In genomic region chr12:113186033-113186365, GRCh38 we compare ENCODE assay signal across 6 cellular contexts. TPM values are rescaled to one million over a fixed set of nuclear protein-coding genes. Genes with fewer than 3 reads are reported as not detected.
DNase-seq lines count a peak whose midpoint lies in the region; TF ChIP-seq lines count a peak whose summit lies in the region.

No MANE protein-coding gene starts in this region.

- H3K9ac ChIP-seq in neural progenitor cell = peak overlapping the region; percentile 80

- no peaks in the 10 kb centered on the region for H3K36me3 ChIP-seq in neural progenitor cell

- no peaks in the 10 kb centered on the region for H3K27me3 ChIP-seq in neural progenitor cell

- peak; percentile 37 to 70 for DNase-seq in NCI-H526 (lab: John Stamatoyannopoulos, UW)
- DNase-seq in NCI-H526 treated with DMSO at 0.1 percent for 48 hours (lab: John Stamatoyannopoulos, UW) = no peak
- DNase-seq in neural progenitor cell (ENCODE audit: low spot score) = peak; percentile 45
- no peak for DNase-seq in EL
- no peak for DNase-seq in A172 (ENCODE audit: low spot score)

- peak overlapping the region; percentile 88 for H2AFZ ChIP-seq in neural progenitor cell (replicated peaks)

- TF ChIP-seq CTCF in brain (conservative IDR thresholded peaks at IDR 0.05) = no peak
- no peak for TF ChIP-seq CTCF in neural progenitor cell (IDR thresholded peaks at IDR 0.05)

- peaks cover 49% of the 10 kb centered on the region for H3K79me2 ChIP-seq in neural progenitor cell (ENCODE audit: low read depth)

- H3K27ac ChIP-seq in neural progenitor cell = no peak overlapping the region

- no peaks in the 10 kb centered on the region for H3K9me3 Mint-ChIP-seq in brain
- no peaks in the 10 kb centered on the region for H3K9me3 Mint-ChIP-seq in neural progenitor cell

- peaks cover 10% of the 10 kb centered on the region for H3K27me3 Mint-ChIP-seq in brain
- peaks cover 3% of the 10 kb centered on the region for H3K27me3 Mint-ChIP-seq in neural progenitor cell (ENCODE audit: insufficient read depth, low read depth)

- H3K4me1 Mint-ChIP-seq in brain = peaks cover 40% of the 10 kb centered on the region
- peaks cover 28% of the 10 kb centered on the region for H3K4me1 Mint-ChIP-seq in neural progenitor cell

- peak overlapping the region; percentile 44 to 88 (median 85) for H3K27ac Mint-ChIP-seq in brain
- peak overlapping the region; percentile 37 for H3K27ac Mint-ChIP-seq in neural progenitor cell

- H3K4me1 ChIP-seq in neural progenitor cell = peaks cover 8% of the 10 kb centered on the region

- peaks cover 11% of the 10 kb centered on the region for H3F3A ChIP-seq in neural progenitor cell (ENCODE audit: low read depth)

- peaks cover 31% of the 10 kb centered on the region for H4K20me1 ChIP-seq in neural progenitor cell (ENCODE audit: low read depth)

- H3K36me3 Mint-ChIP-seq in brain = peaks cover 44% of the 10 kb centered on the region
- H3K36me3 Mint-ChIP-seq in neural progenitor cell = peaks cover 20% of the 10 kb centered on the region

- no peaks in the 10 kb centered on the region for H3K9me3 ChIP-seq in neural progenitor cell (ENCODE audit: low read depth)

- H3K4me3 Mint-ChIP-seq in brain (peak overlapping the region; percentile 93 to 96 (median 94)), neural progenitor cell (peak overlapping the region; percentile 96)

- H3K4me2 ChIP-seq in neural progenitor cell = peak overlapping the region; percentile 74

- peak overlapping the region; percentile 75 for H3K4me3 ChIP-seq in neural progenitor cell

RNA-seq across cellular contexts. Expression of gene RITA1, which starts 0.5 kb away (rescaled TPM):
- polyA plus RNA-seq in brain (ENCODE audit: insufficient read depth, low read depth, low replicate concordance) = 29.7 TPM
- 13.7 and 22.5 TPM in 2 replicates for total RNA-seq in neural progenitor cell (ENCODE audit: low replicate concordance)
- total RNA-seq in A172 (2014; rRNA removed; shearing (Covaris generic)) = 51.2 and 52.2 TPM in 2 replicates

RNA-seq across cellular contexts. Expression of gene DDX54, which starts 0.7 kb away (rescaled TPM):
- polyA plus RNA-seq in brain (ENCODE audit: insufficient read depth, low read depth, low replicate concordance) = 41.9 TPM
- 36.9 and 72.9 TPM in 2 replicates for total RNA-seq in neural progenitor cell (ENCODE audit: low replicate concordance)
- total RNA-seq in A172 (2014; rRNA removed; shearing (Covaris generic)) = 56.4 and 69.1 TPM in 2 replicates

RNA-seq across cellular contexts. Expression of gene TPCN1, which starts 35.3 kb away (rescaled TPM):
- polyA plus RNA-seq in brain (ENCODE audit: insufficient read depth, low read depth, low replicate concordance) = 16.1 TPM
- 12.2 and 19.1 TPM in 2 replicates for total RNA-seq in neural progenitor cell (ENCODE audit: low replicate concordance)
- 8.9 and 13.3 TPM in 2 replicates for total RNA-seq in A172 (2014; rRNA removed; shearing (Covaris generic))

RNA-seq across cellular contexts. Expression of gene CFAP73, which starts 36.5 kb away (rescaled TPM):
- polyA plus RNA-seq in brain (ENCODE audit: insufficient read depth, low read depth, low replicate concordance) = not detected
- 0.19 TPM in 1 of 2 replicates, not detected in the other for total RNA-seq in neural progenitor cell (ENCODE audit: low replicate concordance)
- total RNA-seq in A172 (2014; rRNA removed; shearing (Covaris generic)) = 0.22 and 1.2 TPM in 2 replicates

RNA-seq across cellular contexts. Expression of gene RASAL1, which starts 50.4 kb away (rescaled TPM):
- polyA plus RNA-seq in brain (ENCODE audit: insufficient read depth, low read depth, low replicate concordance) = 12.3 TPM
- 0.50 and 1.4 TPM in 2 replicates for total RNA-seq in neural progenitor cell (ENCODE audit: low replicate concordance)
- not detected in 2 replicates for total RNA-seq in A172 (2014; rRNA removed; shearing (Covaris generic))

Comparison
In these comparisons a context has a peak if more than half of its experiments do, and no peak if none do; other contexts are left out.
1. DNase-seq: peak in NCI-H526 (2 of 2) and neural progenitor cell (single experiment); none in NCI-H526 treated with DMSO at 0.1 percent for 48 hours (single experiment), EL (single experiment) and A172 (single experiment).